In the genomic region with DNA sequence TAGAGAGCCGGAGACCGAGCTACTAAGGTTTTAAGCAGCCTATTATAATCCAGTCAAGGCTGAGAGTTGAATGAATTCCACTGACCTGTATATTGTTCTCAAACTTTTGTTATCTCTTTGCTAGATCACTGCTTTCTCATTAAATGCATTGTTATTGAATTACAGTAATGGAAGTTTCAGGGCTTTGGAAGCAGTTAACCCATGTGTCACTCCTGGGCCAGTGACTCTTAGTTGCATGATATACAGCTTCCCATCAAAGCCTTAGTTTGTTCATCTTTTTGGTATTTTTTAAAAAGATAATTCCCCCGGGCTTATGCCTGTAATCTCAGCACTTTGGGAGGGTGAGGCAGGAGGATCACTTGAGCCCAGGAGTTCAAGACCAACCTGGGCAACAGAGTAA, we compare ENCODE assay signal across 12 cellular contexts.
"Had no signal": no experiment of that assay in that cellular context is flagged by ENCODE, and none has a peak within 500 bp of the region (broad histone marks: within the 10 kb centered on the region; RNA-seq: fewer than 3 reads in every experiment).

No MANE protein-coding gene starts in this region.

- H3K4me3 ChIP-seq: ascending aorta, breast epithelium, stomach, suprapubic skin, tibial nerve had no signal

- H3K27me3 ChIP-seq: ascending aorta, breast epithelium, stomach, suprapubic skin, tibial nerve had no signal

- DNase-seq: activated gamma-delta T cell treated with Interleukin-2 at 50 U/mL for 16 hours; activated T-cell treated with anti-CD3 and anti-CD28 coated beads, Interleukin-2, amount 50 U/mL, for 1 hour; effector memory CD8-positive, alpha-beta T cell; occipital lobe; posterior cingulate gyrus; small intestine; stimulated activated CD4-positive, alpha-beta T cell treated with anti-CD3 and anti-CD28 coated beads, Interleukin-15, amount 100 ng/mL, for 24 hours; stomach had no signal

- H3K9me3 ChIP-seq: breast epithelium, suprapubic skin had no signal

- H3K27ac ChIP-seq: ascending aorta, breast epithelium, stomach, suprapubic skin, tibial nerve had no signal

- H3K36me3 ChIP-seq: ascending aorta, breast epithelium, stomach, suprapubic skin, tibial nerve had no signal

- H3K4me1 ChIP-seq: ascending aorta, breast epithelium, stomach, tibial nerve had no signal
